In genomic region chr17:81346908-81347349, GRCh38 we compare ENCODE assay signal across 7 cellular contexts. TPM values are rescaled to one million over a fixed set of nuclear protein-coding genes. Genes with fewer than 3 reads are reported as not detected.
DNase-seq lines count a peak whose midpoint lies in the region; ATAC-seq and TF ChIP-seq lines count a peak whose summit lies in the region.

No MANE protein-coding gene starts in this region.

- TF ChIP-seq CTCF in IMR-90 (conservative IDR thresholded peaks at IDR 0.05; ENCODE audit: low read depth, low read length), result no peak
- no peak for TF ChIP-seq CTCF in lower lobe of right lung (IDR thresholded peaks at IDR 0.05)
- TF ChIP-seq CTCF in thoracic aorta (IDR thresholded peaks at IDR 0.05), result no peak

- H3K79me1 ChIP-seq in IMR-90 (ENCODE audit: low read depth in 1 of 2, low read length in 2 of 2), result peaks cover 3 to 8% of the 10 kb centered on the region in 2 experiments; a peak in 3 of 4 replicates

- H4K8ac ChIP-seq in IMR-90 (ENCODE audit: low read depth in 2 of 2, low read length in 2 of 2), result 0 out of 4 replicates have a peak overlapping the region, but pooled peaks of 1 of the 2 experiments have one; percentile 55

- no peak overlapping the region for H2BK20ac ChIP-seq in IMR-90 (ENCODE audit: low read depth, low read length)

- peak overlapping the region; percentile 95 for H3K23ac ChIP-seq in IMR-90 (ENCODE audit: low read depth, low read length)

- H3K56ac ChIP-seq in IMR-90 (ENCODE audit: extremely low read depth, insufficient read depth, low read length), result peak overlapping the region; percentile 39

- H3K27me3 ChIP-seq in IMR-90 (ENCODE audit: control insufficient read depth, insufficient read depth, low read length) (no peaks in the 10 kb centered on the region), lower lobe of right lung (ENCODE audit: low read depth) (peaks cover 13% of the 10 kb centered on the region), thoracic aorta (replicated peaks; ENCODE audit: insufficient read depth) (no peaks in the 10 kb centered on the region)

- peaks cover 40% of the 10 kb centered on the region for H3K27me3 Mint-ChIP-seq in central memory CD8-positive, alpha-beta T cell

- H3K18ac ChIP-seq in IMR-90 (ENCODE audit: low read depth, low read length), result no peak overlapping the region; the same call in 1 of the 2 replicates

- no peak for DNase-seq in IMR-90
- DNase-seq in central memory CD8-positive, alpha-beta T cell (ENCODE audit: low spot score in 2 of 2), result no peak
- no peak for DNase-seq in lower lobe of right lung
- DNase-seq in thoracic aorta (ENCODE audit: low spot score), result no peak

- intact Hi-C loops in IMR-90 (cut with micrococcal nuclease), result loop anchor here (1.0 kb wide), 1 partner anchor 47 kb away; no protein-coding TSS in a partner anchor
- intact Hi-C loops in lower lobe of right lung (cut with DNase I), result no loop called here

- peak overlapping the region; percentile 99 for H2AK5ac ChIP-seq in IMR-90 (ENCODE audit: low read depth, low read length)

- in situ Hi-C loops in IMR-90 (cut with MboI; ENCODE audit: low sequenced_read_pairs), result no loop called here

- POLR2A ChIA-PET in IMR-90 (lab: Charles Lee; ENCODE audit: unreplicated experiment), result no interaction called here

- H2BK120ac ChIP-seq in IMR-90 (ENCODE audit: low read depth, low read length), result peak overlapping the region; percentile 21; the same call in 1 of the 2 replicates

- H3K4ac ChIP-seq in IMR-90 (ENCODE audit: low read depth, low read length), result peak overlapping the region; percentile 89

- H2AFZ ChIP-seq in IMR-90 (replicated peaks; ENCODE audit: low read length, poor library complexity), result peak overlapping the region; percentile 94

- peak overlapping the region; percentile 74 for H3K4me3 Mint-ChIP-seq in central memory CD8-positive, alpha-beta T cell

- no TSS peak for BruUV-seq in IMR-90 (replicated peaks; lab: Mats Ljungman, UMichigan)

- dilution Hi-C loops in IMR-90 (cut with HindIII; ENCODE audit: low sequenced_read_pairs, unreplicated experiment), result no loop called here

- H3K4me1 ChIP-seq in IMR-90 (ENCODE audit: control insufficient read depth, insufficient read depth, low read length), result peaks cover 6% of the 10 kb centered on the region; the same call in 1 of the 2 replicates
- peaks cover 41% of the 10 kb centered on the region for H3K4me1 ChIP-seq in lower lobe of right lung
- H3K4me1 ChIP-seq in thoracic aorta (ENCODE audit: control insufficient read depth in 1 of 2, low read depth in 2 of 2), result peaks cover 13 to 15% of the 10 kb centered on the region in 2 donors

- H3K27ac ChIP-seq in IMR-90 (ENCODE audit: insufficient read depth, low read length) (peak overlapping the region; percentile 78), lower lobe of right lung (peak overlapping the region; percentile 86), thoracic aorta (peak overlapping the region; percentile 78 to 81)

- no peaks in the 10 kb centered on the region for H3K9me3 Mint-ChIP-seq in central memory CD8-positive, alpha-beta T cell

- H3K36me3 ChIP-seq in IMR-90 (ENCODE audit: control insufficient read depth, insufficient read depth, low read length) (peaks cover 4% of the 10 kb centered on the region), lower lobe of right lung (no peaks in the 10 kb centered on the region), thoracic aorta (no peaks in the 10 kb centered on the region)

- peaks cover 15% of the 10 kb centered on the region for H3K4me1 Mint-ChIP-seq in central memory CD8-positive, alpha-beta T cell

- ATAC-seq in IMR-90 (ENCODE audit: low read depth), result no peak
- no peak for ATAC-seq in central memory CD8-positive, alpha-beta T cell (replicated peaks; ENCODE audit: extremely low read depth, poor library complexity, severe bottlenecking)
- no peak for ATAC-seq in lower lobe of right lung
- no peak for ATAC-seq in thoracic aorta (ENCODE audit: insufficient number of reproducible peaks, low FRiP score, low read depth)
- no peak for ATAC-seq in HG03342 (IDR thresholded peaks at IDR 0.05; ENCODE audit: unreplicated experiment)
- no peak for ATAC-seq in HG03045 (IDR thresholded peaks at IDR 0.05; ENCODE audit: unreplicated experiment)
- ATAC-seq in GM18861 (IDR thresholded peaks at IDR 0.05; ENCODE audit: unreplicated experiment), result no peak

- H3K9me1 ChIP-seq in IMR-90 (ENCODE audit: insufficient read depth, low read length), result peaks cover 10% of the 10 kb centered on the region; the same call in 1 of the 2 replicates

- H4K91ac ChIP-seq in IMR-90 (ENCODE audit: insufficient read depth, low read depth, low read length), result peak overlapping the region; percentile 74; the same call in 1 of the 2 replicates

- H3K4me2 ChIP-seq in IMR-90 (ENCODE audit: low read depth, low read length), result peak overlapping the region; percentile 98

- H2BK15ac ChIP-seq in IMR-90 (ENCODE audit: low read depth, low read length), result no peak overlapping the region

- peak overlapping the region; percentile 90 for H3K9ac ChIP-seq in IMR-90 (ENCODE audit: low read depth, low read length)

- no peak overlapping the region for H2BK5ac ChIP-seq in IMR-90 (ENCODE audit: low read depth, low read length, poor library complexity, severe bottlenecking)

- CTCF ChIA-PET in IMR-90 (lab: Yijun Ruan, JAX), result no interaction called here

- no peak overlapping the region for H4K5ac ChIP-seq in IMR-90 (ENCODE audit: low read depth, low read length)

- H3K9me3 ChIP-seq in IMR-90 (ENCODE audit: control insufficient read depth, insufficient read depth, low read length) (no peaks in the 10 kb centered on the region), lower lobe of right lung (no peaks in the 10 kb centered on the region), thoracic aorta (no peaks in the 10 kb centered on the region)

- H3K14ac ChIP-seq in IMR-90 (replicated peaks; ENCODE audit: low read depth, low read length), result peak overlapping the region; percentile 86

- no peak overlapping the region for H3K27ac Mint-ChIP-seq in central memory CD8-positive, alpha-beta T cell (ENCODE audit: low read depth)

- H4K20me1 ChIP-seq in IMR-90 (ENCODE audit: insufficient read depth, low read length), result peaks cover 20% of the 10 kb centered on the region

- peaks cover 4% of the 10 kb centered on the region for H3K36me3 Mint-ChIP-seq in central memory CD8-positive, alpha-beta T cell (ENCODE audit: insufficient read depth)

- peak overlapping the region; percentile 94 for H2AK9ac ChIP-seq in IMR-90 (replicated peaks; ENCODE audit: low read depth, low read length, poor library complexity)

- TF ChIP-seq RAD21 in IMR-90 (IDR thresholded peaks at IDR 0.05; ENCODE audit: low read length), result no peak

- WGBS in IMR-90 (ENCODE audit: extremely low coverage in 2 of 2, insufficient read length in 1 of 2), 2 experiments, result 77% methylated on average over 2 of the region's 11 CpGs; no CpG with 5 or more reads in 1 of the 2 experiments

- peak overlapping the region; percentile 76 for H3K4me3 ChIP-seq in IMR-90 (ENCODE audit: insufficient read depth, low read depth, low read length)
- H3K4me3 ChIP-seq in lower lobe of right lung, result peak overlapping the region; percentile 64
- peak overlapping the region; percentile 90 for H3K4me3 ChIP-seq in thoracic aorta

- no peak for TF ChIP-seq POLR2A in IMR-90 (IDR thresholded peaks at IDR 0.05; ENCODE audit: low read depth, low read length)

TF ChIP-seq in IMR-90, 13 proteins besides CTCF, POLR2A, EP300 and RAD21:
- no peak for TF ChIP-seq RFX5 (IDR thresholded peaks at IDR 0.05; ENCODE audit: low read depth, low read length)
- TF ChIP-seq MAZ (IDR thresholded peaks at IDR 0.05; ENCODE audit: borderline replicate concordance, low read depth, low read length), result no peak
- no peak for TF ChIP-seq SMC3 (IDR thresholded peaks at IDR 0.05; ENCODE audit: low read depth, low read length)
- no peak for TF ChIP-seq MXI1 (IDR thresholded peaks at IDR 0.05; ENCODE audit: borderline replicate concordance, low read depth, low read length)
- no peak for TF ChIP-seq CHD1 (IDR thresholded peaks at IDR 0.05; ENCODE audit: low read depth, low read length)

RNA-seq across cellular contexts. Expression of gene BAHCC1, which starts 48.3 kb away (rescaled TPM):
- total RNA-seq in IMR-90 (2012; rRNA removed) (0.36 and 0.83 TPM in 2 replicates), lower lobe of right lung (19.9 TPM), thoracic aorta (10 to 100 TPM; 41.2 to 69.6 TPM)
- 7.8 and 8.1 TPM in 2 replicates for polyA plus RNA-seq in IMR-90 (2012; rRNA removed)
- polyA plus RNA-seq in IMR-90 (2012; cell fraction: cytosol; rRNA removed), result 4.4 and 5.5 TPM in 2 replicates
- polyA plus RNA-seq in IMR-90 (2012; cell fraction: nucleus; rRNA removed; ENCODE audit: low replicate concordance), result 24.1 and 56.3 TPM in 2 replicates

RNA-seq across cellular contexts. Expression of gene SLC38A10, which starts 51.8 kb away (rescaled TPM):
- 12.7 and 14.2 TPM in 2 replicates for total RNA-seq in IMR-90 (2012; rRNA removed)
- polyA plus RNA-seq in IMR-90 (2012; rRNA removed), result 46.7 and 53.2 TPM in 2 replicates
- 40.4 and 68.1 TPM in 2 replicates for polyA plus RNA-seq in IMR-90 (2012; cell fraction: cytosol; rRNA removed)
- polyA plus RNA-seq in IMR-90 (2012; cell fraction: nucleus; rRNA removed; ENCODE audit: low replicate concordance), result 86.4 and 189 TPM in 2 replicates
- total RNA-seq in lower lobe of right lung, result 98.1 TPM
- total RNA-seq in thoracic aorta, result 100 to 1,000 TPM in 1 of 2 donors, 10 to 100 TPM in 1; 83.0 to 129 TPM

Comparison
In these comparisons a context has a peak if more than half of its experiments do, and no peak if none do; other contexts are left out.
1. RNA of gene BAHCC1, which starts 48.3 kb away (total RNA-seq): 41.2 to 69.6 TPM in thoracic aorta and 19.9 TPM in lower lobe of right lung (single experiment); 0.36 to 0.83 TPM in IMR-90; every median in the first group is over 10 times any median in the second.
2. Peak in every context shown above with its lines, with median percentiles within 50 percentile points of each other: H3K27ac ChIP-seq and H3K4me3 ChIP-seq.